Comparison of ENCODE assay signal across 8 cellular contexts in the genomic region with DNA sequence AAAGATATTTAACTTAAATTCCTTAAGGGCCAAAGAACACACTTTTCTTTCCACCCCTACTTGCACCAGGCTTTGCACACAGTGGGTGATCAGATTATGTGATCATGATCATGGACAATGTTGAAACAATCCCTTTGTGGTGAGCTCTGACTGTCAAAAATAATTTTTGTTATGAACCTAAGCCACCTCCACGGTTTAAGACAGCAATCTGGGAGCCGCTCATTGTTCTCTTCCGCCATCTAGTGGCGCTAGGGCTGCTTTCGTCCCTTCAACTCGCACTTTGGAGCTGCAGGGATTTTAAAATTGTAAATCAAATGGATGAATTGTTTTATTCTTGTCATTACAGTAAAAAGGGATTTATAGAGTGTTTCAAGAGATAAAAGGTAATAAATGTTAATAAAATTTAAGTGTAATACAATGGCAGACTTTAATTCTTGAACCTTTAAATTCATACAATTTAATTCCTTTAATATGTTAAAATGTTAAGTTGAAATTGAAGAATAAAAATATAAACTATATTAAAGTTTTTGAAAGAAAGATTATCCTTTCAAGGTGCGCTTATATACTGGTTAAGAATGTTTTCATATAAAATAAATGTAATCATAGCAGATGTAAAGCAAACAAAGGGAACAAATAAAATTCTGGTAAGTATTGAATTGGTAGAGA. TPM values are rescaled to one million over a fixed set of nuclear protein-coding genes. Genes with fewer than 3 reads are reported as not detected.
DNase-seq lines count a peak whose midpoint lies in the region; ATAC-seq and TF ChIP-seq lines count a peak whose summit lies in the region.

No MANE protein-coding gene starts in this region.

- peak; percentile 31 to 60 (median 44) for DNase-seq in CD4-positive, alpha-beta T cell
- DNase-seq in NCI-H524 treated with DMSO at 0.1 percent for 48 hours (lab: John Stamatoyannopoulos, UW) (peak; percentile 41), coronary artery (ENCODE audit: low spot score) (no peak), lung (ENCODE audit: low spot score) (peak; percentile 56)
- DNase-seq in activated CD4-positive, alpha-beta T cell treated with anti-CD3 and anti-CD28 coated beads, Interleukin-2, amount 10 ng/mL, durations not matched to agents 24 days and 14 days, result peak; percentile 88
- peak; percentile 22 for DNase-seq in stimulated activated CD8-positive, alpha-beta memory T cell treated with anti-CD3 and anti-CD28 coated beads, Interleukin-12 subunit alpha, Interleukin-12 subunit beta, amount 100 ng/mL, for 4 hours (ENCODE audit: low read depth)

- H3K36me3 Mint-ChIP-seq in CD4-positive, alpha-beta T cell (ENCODE audit: low read depth), result no peaks in the 10 kb centered on the region
- H3K36me3 Mint-ChIP-seq in activated CD4-positive, alpha-beta T cell treated with anti-CD3 and anti-CD28 coated beads, Interleukin-2, amount 10 ng/mL, durations not matched to agents 24 days and 14 days (ENCODE audit: low read depth), result no peaks in the 10 kb centered on the region

- no peak overlapping the region for H3K27ac Mint-ChIP-seq in CD4-positive, alpha-beta T cell
- no peak overlapping the region for H3K27ac Mint-ChIP-seq in activated CD4-positive, alpha-beta T cell treated with anti-CD3 and anti-CD28 coated beads, Interleukin-2, amount 10 ng/mL, durations not matched to agents 24 days and 14 days

- no peaks in the 10 kb centered on the region for H3K36me3 ChIP-seq in lung (ENCODE audit: control insufficient read depth in 2 of 2, insufficient read depth in 2 of 2, low read length in 2 of 2)

- peak; percentile 92 for TF ChIP-seq CTCF in CD4-positive, alpha-beta T cell (IDR thresholded peaks at IDR 0.05)
- TF ChIP-seq CTCF in coronary artery (IDR thresholded peaks at IDR 0.05), result peak; percentile 78
- TF ChIP-seq CTCF in lung (IDR thresholded peaks at IDR 0.05; ENCODE audit: control extremely low read depth, extremely low read depth), result peak; percentile 68

- H3K9me3 Mint-ChIP-seq in CD4-positive, alpha-beta T cell, result no peaks in the 10 kb centered on the region
- H3K9me3 Mint-ChIP-seq in activated CD4-positive, alpha-beta T cell treated with anti-CD3 and anti-CD28 coated beads, Interleukin-2, amount 10 ng/mL, durations not matched to agents 24 days and 14 days, result no peaks in the 10 kb centered on the region

- H3K27me3 Mint-ChIP-seq in CD4-positive, alpha-beta T cell, result peaks cover 8% of the 10 kb centered on the region
- peaks cover 23% of the 10 kb centered on the region for H3K27me3 Mint-ChIP-seq in activated CD4-positive, alpha-beta T cell treated with anti-CD3 and anti-CD28 coated beads, Interleukin-2, amount 10 ng/mL, durations not matched to agents 24 days and 14 days

- no peak overlapping the region for H3K27ac ChIP-seq in CD4-positive, alpha-beta T cell (ENCODE audit: low read depth, low read length)
- no peak overlapping the region for H3K27ac ChIP-seq in coronary artery
- no peak overlapping the region for H3K27ac ChIP-seq in lung (ENCODE audit: low read depth in 1 of 2, low read length in 1 of 2)

- no peaks in the 10 kb centered on the region for H3K4me1 ChIP-seq in lung (ENCODE audit: control insufficient read depth in 2 of 2, insufficient read depth in 2 of 2, low read length in 2 of 2)

- no peaks in the 10 kb centered on the region for H3K4me1 Mint-ChIP-seq in CD4-positive, alpha-beta T cell (ENCODE audit: low read depth)
- no peaks in the 10 kb centered on the region for H3K4me1 Mint-ChIP-seq in activated CD4-positive, alpha-beta T cell treated with anti-CD3 and anti-CD28 coated beads, Interleukin-2, amount 10 ng/mL, durations not matched to agents 24 days and 14 days

- ATAC-seq in CD4-positive, alpha-beta T cell (ENCODE audit: poor library complexity), result peak; percentile 98
- ATAC-seq in GM19372 (IDR thresholded peaks at IDR 0.05; ENCODE audit: low read depth, unreplicated experiment) (peak; percentile 94), HG03442 (IDR thresholded peaks at IDR 0.05; ENCODE audit: unreplicated experiment) (peak; percentile 95), lung (ENCODE audit: insufficient read depth, low FRiP score) (peak; percentile 90)

- peak overlapping the region; percentile 27 for H3K4me3 Mint-ChIP-seq in CD4-positive, alpha-beta T cell
- H3K4me3 Mint-ChIP-seq in activated CD4-positive, alpha-beta T cell treated with anti-CD3 and anti-CD28 coated beads, Interleukin-2, amount 10 ng/mL, durations not matched to agents 24 days and 14 days, result no peak overlapping the region

- intact Hi-C loops in CD4-positive, alpha-beta T cell (cut with DNase I, micrococcal nuclease), result no loop called here
- intact Hi-C loops in activated CD4-positive, alpha-beta T cell treated with anti-CD3 and anti-CD28 coated beads, Interleukin-2, amount 10 ng/mL, durations not matched to agents 24 days and 14 days (cut with micrococcal nuclease), result loop anchor here (5.0 kb wide), 1 partner anchor 857 kb away; no protein-coding TSS in a partner anchor

- H3K4me3 ChIP-seq in coronary artery (peak overlapping the region; percentile 27), lung (no peak overlapping the region)

- CTCF ChIA-PET in CD4-positive, alpha-beta T cell (lab: Charles Lee), result interaction anchor here (1.1 to 1.8 kb wide), 6 partner anchors 8 to 304 kb away, joined by 3 to 8 read pairs (median 4); no protein-coding TSS in a partner anchor

- POLR2A ChIA-PET in CD4-positive, alpha-beta T cell (lab: Charles Lee), result interaction anchor here (0.5 to 0.6 kb wide), 2 partner anchors 31 to 548 kb away, joined by 3 read pairs; no protein-coding TSS in a partner anchor

- no peaks in the 10 kb centered on the region for H3K27me3 ChIP-seq in CD4-positive, alpha-beta T cell (ENCODE audit: control insufficient read depth, insufficient read depth, low read length)
- H3K27me3 ChIP-seq in lung (ENCODE audit: control insufficient read depth, insufficient read depth), result no peaks in the 10 kb centered on the region

- H3K9me3 ChIP-seq in CD4-positive, alpha-beta T cell (ENCODE audit: control insufficient read depth, low read length), result no peaks in the 10 kb centered on the region
- H3K9me3 ChIP-seq in lung (ENCODE audit: control insufficient read depth in 2 of 2, insufficient read depth in 1 of 2, low read length in 1 of 2), result no peaks in the 10 kb centered on the region

- 4% methylated on average over 7 of the region's 7 CpGs for WGBS in lung, 2 donors

RNA-seq across cellular contexts. Expression of a gene that starts 45.3 kb away (rescaled TPM):
- total RNA-seq in CD4-positive, alpha-beta T cell, result 1 to 10 TPM; 1.3 to 2.1 TPM
- total RNA-seq in activated CD4-positive, alpha-beta T cell treated with anti-CD3 and anti-CD28 coated beads, Interleukin-2, amount 10 ng/mL, durations not matched to agents 24 days and 14 days, result 6.1 and 6.3 TPM in 2 replicates
- total RNA-seq in lung, result 10 to 100 TPM; 11.1 to 20.8 TPM
- polyA plus RNA-seq in lung, result 1 to 10 TPM; 3.3 to 4.9 TPM
